ENCODE assay signal across 1 cellular context in the genomic region with DNA sequence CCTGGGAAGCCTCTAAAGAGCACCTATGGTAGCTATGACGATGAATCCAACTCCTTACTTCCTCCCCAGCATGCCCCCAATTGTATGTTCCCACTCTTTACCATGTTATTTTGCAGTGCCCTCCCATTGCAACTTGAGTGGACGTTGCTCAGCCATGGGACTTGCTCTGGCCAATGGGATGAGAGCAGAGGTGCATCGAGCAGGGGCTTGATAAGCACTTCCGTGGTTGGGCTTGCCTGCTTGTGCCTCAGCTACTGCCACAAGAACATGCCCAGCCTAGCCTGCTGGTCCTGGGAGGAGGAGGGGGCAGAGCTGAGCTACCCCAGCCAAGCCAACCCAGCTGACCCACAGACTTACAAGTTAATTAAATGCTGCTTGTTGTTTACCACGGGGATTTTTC.
TF ChIP-seq lines count a peak whose summit lies in the region.

No MANE protein-coding gene starts in this region.

TF ChIP-seq in H1, 55 proteins besides CTCF, POLR2A, EP300 and RAD21 (continued from another document):
- TF ChIP-seq, protein P1, sequence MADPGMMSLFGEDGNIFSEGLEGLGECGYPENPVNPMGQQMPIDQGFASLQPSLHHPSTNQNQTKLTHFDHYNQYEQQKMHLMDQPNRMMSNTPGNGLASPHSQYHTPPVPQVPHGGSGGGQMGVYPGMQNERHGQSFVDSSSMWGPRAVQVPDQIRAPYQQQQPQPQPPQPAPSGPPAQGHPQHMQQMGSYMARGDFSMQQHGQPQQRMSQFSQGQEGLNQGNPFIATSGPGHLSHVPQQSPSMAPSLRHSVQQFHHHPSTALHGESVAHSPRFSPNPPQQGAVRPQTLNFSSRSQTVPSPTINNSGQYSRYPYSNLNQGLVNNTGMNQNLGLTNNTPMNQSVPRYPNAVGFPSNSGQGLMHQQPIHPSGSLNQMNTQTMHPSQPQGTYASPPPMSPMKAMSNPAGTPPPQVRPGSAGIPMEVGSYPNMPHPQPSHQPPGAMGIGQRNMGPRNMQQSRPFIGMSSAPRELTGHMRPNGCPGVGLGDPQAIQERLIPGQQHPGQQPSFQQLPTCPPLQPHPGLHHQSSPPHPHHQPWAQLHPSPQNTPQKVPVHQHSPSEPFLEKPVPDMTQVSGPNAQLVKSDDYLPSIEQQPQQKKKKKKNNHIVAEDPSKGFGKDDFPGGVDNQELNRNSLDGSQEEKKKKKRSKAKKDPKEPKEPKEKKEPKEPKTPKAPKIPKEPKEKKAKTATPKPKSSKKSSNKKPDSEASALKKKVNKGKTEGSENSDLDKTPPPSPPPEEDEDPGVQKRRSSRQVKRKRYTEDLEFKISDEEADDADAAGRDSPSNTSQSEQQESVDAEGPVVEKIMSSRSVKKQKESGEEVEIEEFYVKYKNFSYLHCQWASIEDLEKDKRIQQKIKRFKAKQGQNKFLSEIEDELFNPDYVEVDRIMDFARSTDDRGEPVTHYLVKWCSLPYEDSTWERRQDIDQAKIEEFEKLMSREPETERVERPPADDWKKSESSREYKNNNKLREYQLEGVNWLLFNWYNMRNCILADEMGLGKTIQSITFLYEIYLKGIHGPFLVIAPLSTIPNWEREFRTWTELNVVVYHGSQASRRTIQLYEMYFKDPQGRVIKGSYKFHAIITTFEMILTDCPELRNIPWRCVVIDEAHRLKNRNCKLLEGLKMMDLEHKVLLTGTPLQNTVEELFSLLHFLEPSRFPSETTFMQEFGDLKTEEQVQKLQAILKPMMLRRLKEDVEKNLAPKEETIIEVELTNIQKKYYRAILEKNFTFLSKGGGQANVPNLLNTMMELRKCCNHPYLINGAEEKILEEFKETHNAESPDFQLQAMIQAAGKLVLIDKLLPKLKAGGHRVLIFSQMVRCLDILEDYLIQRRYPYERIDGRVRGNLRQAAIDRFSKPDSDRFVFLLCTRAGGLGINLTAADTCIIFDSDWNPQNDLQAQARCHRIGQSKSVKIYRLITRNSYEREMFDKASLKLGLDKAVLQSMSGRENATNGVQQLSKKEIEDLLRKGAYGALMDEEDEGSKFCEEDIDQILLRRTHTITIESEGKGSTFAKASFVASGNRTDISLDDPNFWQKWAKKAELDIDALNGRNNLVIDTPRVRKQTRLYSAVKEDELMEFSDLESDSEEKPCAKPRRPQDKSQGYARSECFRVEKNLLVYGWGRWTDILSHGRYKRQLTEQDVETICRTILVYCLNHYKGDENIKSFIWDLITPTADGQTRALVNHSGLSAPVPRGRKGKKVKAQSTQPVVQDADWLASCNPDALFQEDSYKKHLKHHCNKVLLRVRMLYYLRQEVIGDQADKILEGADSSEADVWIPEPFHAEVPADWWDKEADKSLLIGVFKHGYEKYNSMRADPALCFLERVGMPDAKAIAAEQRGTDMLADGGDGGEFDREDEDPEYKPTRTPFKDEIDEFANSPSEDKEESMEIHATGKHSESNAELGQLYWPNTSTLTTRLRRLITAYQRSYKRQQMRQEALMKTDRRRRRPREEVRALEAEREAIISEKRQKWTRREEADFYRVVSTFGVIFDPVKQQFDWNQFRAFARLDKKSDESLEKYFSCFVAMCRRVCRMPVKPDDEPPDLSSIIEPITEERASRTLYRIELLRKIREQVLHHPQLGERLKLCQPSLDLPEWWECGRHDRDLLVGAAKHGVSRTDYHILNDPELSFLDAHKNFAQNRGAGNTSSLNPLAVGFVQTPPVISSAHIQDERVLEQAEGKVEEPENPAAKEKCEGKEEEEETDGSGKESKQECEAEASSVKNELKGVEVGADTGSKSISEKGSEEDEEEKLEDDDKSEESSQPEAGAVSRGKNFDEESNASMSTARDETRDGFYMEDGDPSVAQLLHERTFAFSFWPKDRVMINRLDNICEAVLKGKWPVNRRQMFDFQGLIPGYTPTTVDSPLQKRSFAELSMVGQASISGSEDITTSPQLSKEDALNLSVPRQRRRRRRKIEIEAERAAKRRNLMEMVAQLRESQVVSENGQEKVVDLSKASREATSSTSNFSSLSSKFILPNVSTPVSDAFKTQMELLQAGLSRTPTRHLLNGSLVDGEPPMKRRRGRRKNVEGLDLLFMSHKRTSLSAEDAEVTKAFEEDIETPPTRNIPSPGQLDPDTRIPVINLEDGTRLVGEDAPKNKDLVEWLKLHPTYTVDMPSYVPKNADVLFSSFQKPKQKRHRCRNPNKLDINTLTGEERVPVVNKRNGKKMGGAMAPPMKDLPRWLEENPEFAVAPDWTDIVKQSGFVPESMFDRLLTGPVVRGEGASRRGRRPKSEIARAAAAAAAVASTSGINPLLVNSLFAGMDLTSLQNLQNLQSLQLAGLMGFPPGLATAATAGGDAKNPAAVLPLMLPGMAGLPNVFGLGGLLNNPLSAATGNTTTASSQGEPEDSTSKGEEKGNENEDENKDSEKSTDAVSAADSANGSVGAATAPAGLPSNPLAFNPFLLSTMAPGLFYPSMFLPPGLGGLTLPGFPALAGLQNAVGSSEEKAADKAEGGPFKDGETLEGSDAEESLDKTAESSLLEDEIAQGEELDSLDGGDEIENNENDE (IDR thresholded peaks at IDR 0.05; ENCODE audit: insufficient replicate concordance, low read length), result no peak
- TF ChIP-seq POLR2AphosphoS5 (IDR thresholded peaks at IDR 0.05; ENCODE audit: low read depth, low read length) (no peak), KDM1A (IDR thresholded peaks at IDR 0.05; ENCODE audit: borderline replicate concordance, low read length) (no peak), MAFK (IDR thresholded peaks at IDR 0.05; ENCODE audit: low read depth, low read length) (no peak), CHD1 (IDR thresholded peaks at IDR 0.05; ENCODE audit: low read depth, low read length) (no peak)
